Comparison of ENCODE assay signal across 18 cellular contexts in genomic region chr19:58552655-58553054, GRCh38. TPM values are rescaled to one million over a fixed set of nuclear protein-coding genes. Genes with fewer than 3 reads are reported as not detected.
A peak's percentile ranks its signal among the peaks of the same experiment; 100 is the strongest.
DNase-seq lines count a peak whose midpoint lies in the region; ATAC-seq, FAIRE-seq and TF ChIP-seq lines count a peak whose summit lies in the region.
"Had no signal": no experiment of that assay in that cellular context is flagged by ENCODE, and none has a peak within 500 bp of the region (broad histone marks: within the 10 kb centered on the region; RNA-seq: fewer than 3 reads in every experiment).

No MANE protein-coding gene starts in this region.

- DNase-seq in activated naive CD4-positive, alpha-beta T cell treated with anti-CD3 and anti-CD28 coated beads for 36 hours = no peak
- no peak for DNase-seq in activated naive CD4-positive, alpha-beta T cell treated with Interleukin-2 at 50 U/mL for 16 hours
- DNase-seq in RWPE1 (ENCODE audit: low spot score) (no peak), osteocyte (ENCODE audit: extremely low spot score, unreplicated experiment) (no peak), NCI-H1105 treated with DMSO at 0.1 percent for 48 hours (lab: John Stamatoyannopoulos, UW) (no peak), RCC 7860 (ENCODE audit: low spot score) (no peak)
- DNase-seq: activated CD4-positive, alpha-beta T cell treated with anti-CD3 and anti-CD28 coated beads for 4 hours; central memory CD4-positive, alpha-beta T cell; H7; islet precursor cell; mesendoderm; NCI-H1694; NCI-H446 treated with DMSO at 0.1 percent for 48 hours; OCI-M1; SW 1271 had no signal

- CTCF ChIA-PET in activated naive CD4-positive, alpha-beta T cell treated with anti-CD3 and anti-CD28 coated beads for 36 hours (lab: Charles Lee) = no interaction called here
- CTCF ChIA-PET in RWPE1 (lab: Yijun Ruan, JAX) = no interaction called here

- no peak for ATAC-seq in GM18909 (IDR thresholded peaks at IDR 0.05; ENCODE audit: poor library complexity, unreplicated experiment)

- TF ChIP-seq CTCF in RWPE1 (conservative IDR thresholded peaks at IDR 0.05; ENCODE audit: low read depth) (no peak), brain (conservative IDR thresholded peaks at IDR 0.05) (no peak), osteocyte (IDR thresholded peaks at IDR 0.05) (no peak)

- peak overlapping the region; percentile 100 for H3K27ac ChIP-seq in RWPE1
- H3K27ac ChIP-seq: parathyroid adenoma had no signal

- H3K27ac Mint-ChIP-seq in activated naive CD4-positive, alpha-beta T cell treated with anti-CD3 and anti-CD28 coated beads for 36 hours = peak overlapping the region; percentile 36
- H3K27ac Mint-ChIP-seq in brain (peak overlapping the region in 4 of 5 experiments; percentile 7 to 80 (median 30)), osteocyte (ENCODE audit: unreplicated experiment) (peak overlapping the region; percentile 11)

- no peaks in the 10 kb centered on the region for H3K27me3 Mint-ChIP-seq in activated naive CD4-positive, alpha-beta T cell treated with anti-CD3 and anti-CD28 coated beads for 36 hours (ENCODE audit: low read depth)
- H3K27me3 Mint-ChIP-seq in brain (peaks cover 6% of the 10 kb centered on the region), osteocyte (ENCODE audit: unreplicated experiment) (no peaks in the 10 kb centered on the region)

- FAIRE-seq in RCC 7860 (lab: Jason Lieb, UNC) = no peak

- peaks cover 57% of the 10 kb centered on the region for H3K36me3 Mint-ChIP-seq in activated naive CD4-positive, alpha-beta T cell treated with anti-CD3 and anti-CD28 coated beads for 36 hours (ENCODE audit: low read depth)
- H3K36me3 Mint-ChIP-seq in brain (peaks cover 47% of the 10 kb centered on the region), osteocyte (ENCODE audit: unreplicated experiment) (peaks cover 39% of the 10 kb centered on the region)

- H3K4me1 Mint-ChIP-seq in activated naive CD4-positive, alpha-beta T cell treated with anti-CD3 and anti-CD28 coated beads for 36 hours (ENCODE audit: low read depth) = peaks cover 54% of the 10 kb centered on the region
- peaks cover 51% of the 10 kb centered on the region for H3K4me1 Mint-ChIP-seq in brain
- H3K4me1 Mint-ChIP-seq in osteocyte (ENCODE audit: unreplicated experiment) = peaks cover 36% of the 10 kb centered on the region

- intact Hi-C loops in activated naive CD4-positive, alpha-beta T cell treated with anti-CD3 and anti-CD28 coated beads for 36 hours (cut with micrococcal nuclease) = no loop called here

- H3K9me3 Mint-ChIP-seq in activated naive CD4-positive, alpha-beta T cell treated with anti-CD3 and anti-CD28 coated beads for 36 hours = no peaks in the 10 kb centered on the region
- H3K9me3 Mint-ChIP-seq in brain (no peaks in the 10 kb centered on the region), osteocyte (ENCODE audit: unreplicated experiment) (no peaks in the 10 kb centered on the region)

- POLR2A ChIA-PET in RWPE1 (lab: Yijun Ruan, JAX; ENCODE audit: low non-redundant PET) = interaction anchor here (0.6 to 1.5 kb wide), 3 partner anchors 8 to 20 kb away, joined by 3 to 6 read pairs (median 4); partner anchors contain the start of gene TRIM28

- no peak overlapping the region for H3K4me3 Mint-ChIP-seq in activated naive CD4-positive, alpha-beta T cell treated with anti-CD3 and anti-CD28 coated beads for 36 hours
- H3K4me3 Mint-ChIP-seq in brain = peak overlapping the region; percentile 2 to 96 (median 58)
- no peak overlapping the region for H3K4me3 Mint-ChIP-seq in osteocyte (ENCODE audit: unreplicated experiment)

RNA-seq across cellular contexts. Expression of gene CHMP2A, which starts 2.2 kb away (rescaled TPM):
- total RNA-seq in activated naive CD4-positive, alpha-beta T cell treated with anti-CD3 and anti-CD28 coated beads for 36 hours = 100 to 1,000 TPM; 109 to 111 TPM
- polyA plus RNA-seq in brain (ENCODE audit: insufficient read depth, low read depth, low replicate concordance) = 216 TPM
- 130 and 132 TPM in 2 replicates for total RNA-seq in osteocyte

RNA-seq across cellular contexts. Expression of gene UBE2M, which starts 5.8 kb away (rescaled TPM):
- 10 to 100 TPM; 91.4 to 93.6 TPM for total RNA-seq in activated naive CD4-positive, alpha-beta T cell treated with anti-CD3 and anti-CD28 coated beads for 36 hours
- polyA plus RNA-seq in brain (ENCODE audit: insufficient read depth, low read depth, low replicate concordance) = 192 TPM
- 76.2 and 78.3 TPM in 2 replicates for total RNA-seq in osteocyte

RNA-seq across cellular contexts. Expression of gene TRIM28, which starts 8.8 kb away (rescaled TPM):
- total RNA-seq in activated naive CD4-positive, alpha-beta T cell treated with anti-CD3 and anti-CD28 coated beads for 36 hours = 100 to 1,000 TPM; 475 to 483 TPM
- 698 TPM for polyA plus RNA-seq in brain (ENCODE audit: insufficient read depth, low read depth, low replicate concordance)
- total RNA-seq in osteocyte = 333 and 354 TPM in 2 replicates

RNA-seq across cellular contexts. Expression of gene MZF1, which starts 20.5 kb away (rescaled TPM):
- 10 to 100 TPM; 13.3 to 13.4 TPM for total RNA-seq in activated naive CD4-positive, alpha-beta T cell treated with anti-CD3 and anti-CD28 coated beads for 36 hours
- polyA plus RNA-seq in brain (ENCODE audit: insufficient read depth, low read depth, low replicate concordance) = 14.9 TPM
- total RNA-seq in osteocyte = 25.3 and 30.9 TPM in 2 replicates

RNA-seq across cellular contexts. Expression of gene ZBTB45, which starts 33.0 kb away (rescaled TPM):
- 1 to 10 TPM; 5.5 to 6.0 TPM for total RNA-seq in activated naive CD4-positive, alpha-beta T cell treated with anti-CD3 and anti-CD28 coated beads for 36 hours
- polyA plus RNA-seq in brain (ENCODE audit: insufficient read depth, low read depth, low replicate concordance) = 16.1 TPM
- total RNA-seq in osteocyte = 16.7 and 17.2 TPM in 2 replicates

Comparison
In these comparisons a context has a peak if more than half of its experiments do, and no peak if none do; other contexts are left out.
1. H3K4me3 Mint-ChIP-seq: peak in brain (5 of 5); none in activated naive CD4-positive, alpha-beta T cell treated with anti-CD3 and anti-CD28 coated beads for 36 hours (single experiment) and osteocyte (single experiment).
2. Peak in every context shown above with its lines, with median percentiles within 50 percentile points of each other: H3K27ac Mint-ChIP-seq.